Comparison of ENCODE assay signal across 8 cellular contexts in genomic region chr15:78564743-78565096, GRCh38. TPM values are rescaled to one million over a fixed set of nuclear protein-coding genes. Genes with fewer than 3 reads are reported as not detected.
A peak's percentile ranks its signal among the peaks of the same experiment; 100 is the strongest.
DNase-seq lines count a peak whose midpoint lies in the region; ATAC-seq, FAIRE-seq and TF ChIP-seq lines count a peak whose summit lies in the region.

No MANE protein-coding gene starts in this region.

- H4K8ac ChIP-seq in H1 (ENCODE audit: extremely low read depth, insufficient read depth, low read length): peak overlapping the region; percentile 80; the same call in 1 of the 2 replicates

- no peak for TF ChIP-seq POLR2A in H1 (IDR thresholded peaks at IDR 0.05; ENCODE audit: control extremely low read depth in 1 of 2, low read depth in 2 of 2, low read length in 2 of 2)

- TF ChIP-seq EP300 in H1 (IDR thresholded peaks at IDR 0.05; ENCODE audit: borderline replicate concordance in 1 of 2, low read depth in 2 of 2, low read length in 2 of 2): no peak

- H3K27me3 Mint-ChIP-seq in activated CD4-positive, alpha-beta T cell treated with anti-CD3 and anti-CD28 coated beads, Interleukin-2, amount 10 ng/mL, durations not matched to agents 24 days and 14 days: peaks cover 33% of the 10 kb centered on the region

- TF ChIP-seq RAD21 in H1 (IDR thresholded peaks at IDR 0.05 in 1 of 2, conservative IDR thresholded peaks at IDR 0.05 in 1 of 2; ENCODE audit: low read depth in 2 of 2, low read length in 2 of 2): no peak

- no peaks in the 10 kb centered on the region for H3K36me3 Mint-ChIP-seq in activated CD4-positive, alpha-beta T cell treated with anti-CD3 and anti-CD28 coated beads, Interleukin-2, amount 10 ng/mL, durations not matched to agents 24 days and 14 days (ENCODE audit: low read depth)

- H3K23me2 ChIP-seq in H1 (ENCODE audit: low read depth, low read length): peaks cover 5% of the 10 kb centered on the region; the same call in 1 of the 2 replicates

- H3K4me1 ChIP-seq in HUES6 (ENCODE audit: control insufficient read depth, insufficient read depth, low read length) (peaks cover 7% of the 10 kb centered on the region), H1 (replicated peaks in 1 of 4; ENCODE audit: control insufficient read depth in 3 of 4, insufficient read depth in 4 of 4, low read length in 3 of 4) (peaks cover 3 to 7% (median 4%) of the 10 kb centered on the region in 4 experiments; a peak in 6 of 7 replicates)

- no peak overlapping the region for H3K56ac ChIP-seq in H1 (replicated peaks; ENCODE audit: insufficient read length, low read depth, low read length)

- H3K27ac Mint-ChIP-seq in activated CD4-positive, alpha-beta T cell treated with anti-CD3 and anti-CD28 coated beads, Interleukin-2, amount 10 ng/mL, durations not matched to agents 24 days and 14 days: no peak overlapping the region

- intact Hi-C loops in activated CD4-positive, alpha-beta T cell treated with anti-CD3 and anti-CD28 coated beads, Interleukin-2, amount 10 ng/mL, durations not matched to agents 24 days and 14 days (cut with micrococcal nuclease): loop anchor here (1.0 kb wide), 1 partner anchor 24 kb away; the partner anchor contains the start of gene PSMA4

- H2BK120ac ChIP-seq in H1 (replicated peaks; ENCODE audit: low read depth, low read length): no peak overlapping the region

- H3K4me2 ChIP-seq in H1 (ENCODE audit: insufficient read depth in 1 of 2, low read depth in 2 of 2, low read length in 2 of 2): peak overlapping the region; percentile 52 to 63

- H3K14ac ChIP-seq in H1 (ENCODE audit: insufficient read length): no peak overlapping the region

- H3K27ac ChIP-seq in HUES6 (ENCODE audit: low read depth, low read length) (no peak overlapping the region), H1 (ENCODE audit: low read depth, low read length) (no peak overlapping the region)

- no peaks in the 10 kb centered on the region for H3K27me3 ChIP-seq in HUES6 (ENCODE audit: control insufficient read depth, insufficient read depth, low read length)
- no peaks in the 10 kb centered on the region for H3K27me3 ChIP-seq in H1 (replicated peaks in 1 of 4; ENCODE audit: control insufficient read depth in 3 of 4, extremely low read depth in 1 of 4, insufficient read depth in 3 of 4, low read length in 3 of 4)

- no peak overlapping the region for H3K4ac ChIP-seq in H1 (replicated peaks; ENCODE audit: insufficient read length, low read depth, low read length)

- POLR2A ChIA-PET in H1 (lab: Charles Lee; ENCODE audit: partially characterized antibody): interaction anchor here (1.0 to 2.6 kb wide), 11 partner anchors 9 to 300 kb away, joined by 3 to 17 read pairs (median 5); partner anchors contain the start of genes DNAJA4, HYKK, PSMA4 and SKIC8

- ATAC-seq in stimulated activated naive CD8-positive, alpha-beta T cell treated with anti-CD3 and anti-CD28 coated beads, Interleukin-15, Interleukin-2, amounts not matched to agents 100 U/mL and 50 U/mL, for 24 hours: no peak

- CTCF ChIA-PET in H1 (lab: Charles Lee; ENCODE audit: partially characterized antibody): interaction anchor here (0.6 to 2.1 kb wide), 9 partner anchors 11 to 176 kb away, joined by 3 to 7 read pairs (median 5); partner anchors contain the start of gene PSMA4

- peaks cover 0 to 28% of the 10 kb centered on the region in 2 experiments; a peak in 2 of 4 replicates for H3K79me2 ChIP-seq in H1 (ENCODE audit: control insufficient read depth in 1 of 2, insufficient read depth in 2 of 2, low read length in 2 of 2)

- no peak overlapping the region for H4K91ac ChIP-seq in H1 (replicated peaks; ENCODE audit: insufficient read length, low read length)

- peaks cover 23% of the 10 kb centered on the region for H3K4me1 Mint-ChIP-seq in activated CD4-positive, alpha-beta T cell treated with anti-CD3 and anti-CD28 coated beads, Interleukin-2, amount 10 ng/mL, durations not matched to agents 24 days and 14 days

- H2BK12ac ChIP-seq in H1 (ENCODE audit: low read depth, low read length): no peak overlapping the region

- H3K18ac ChIP-seq in H1 (ENCODE audit: extremely low read depth, low read length): no peak overlapping the region

- DNase-seq in activated CD4-positive, alpha-beta T cell treated with anti-CD3 and anti-CD28 coated beads, Interleukin-2, amount 10 ng/mL, durations not matched to agents 24 days and 14 days: no peak
- no peak for DNase-seq in activated CD4-positive, alpha-beta T cell treated with anti-CD3 and anti-CD28 coated beads, Interleukin-2, amount 50 U/mL, for 4 hours
- DNase-seq in H1 (ENCODE audit: low read depth in 1 of 2, low spot score in 2 of 2) (no peak), frontal cortex (ENCODE audit: low spot score in 2 of 2) (no peak), NCI-H82 (lab: John Stamatoyannopoulos, UW) (no peak)
- peak; percentile 9 for DNase-seq in stimulated activated naive CD8-positive, alpha-beta T cell treated with anti-CD3 and anti-CD28 coated beads, Interleukin-15, Interleukin-2, amounts not matched to agents 100 U/mL and 50 U/mL, for 24 hours
- no peak for DNase-seq in stimulated activated naive CD4-positive, alpha-beta T cell treated with Interleukin-2 at 50 U/mL for 16 hours (lab: John Stamatoyannopoulos, UW)

- no peak overlapping the region for H2AK5ac ChIP-seq in H1 (ENCODE audit: low read depth, low read length)

- no peak for FAIRE-seq in H1 (lab: Jason Lieb, UNC)
- no peak for FAIRE-seq in frontal cortex (lab: Jason Lieb, UNC)

- no peak overlapping the region for H2BK15ac ChIP-seq in H1 (ENCODE audit: low read length)

- no peaks in the 10 kb centered on the region for H3K9me3 Mint-ChIP-seq in activated CD4-positive, alpha-beta T cell treated with anti-CD3 and anti-CD28 coated beads, Interleukin-2, amount 10 ng/mL, durations not matched to agents 24 days and 14 days

- no peak overlapping the region for H2BK20ac ChIP-seq in H1 (ENCODE audit: low read length)

- H4K5ac ChIP-seq in H1 (ENCODE audit: insufficient read length, low read depth, low read length): no peak overlapping the region

- TF ChIP-seq CTCF in H1 (IDR thresholded peaks at IDR 0.05; ENCODE audit: control extremely low read depth in 1 of 3, insufficient read depth in 1 of 3, low read depth in 1 of 3, low read length in 3 of 3): no peak

- H3K23ac ChIP-seq in H1 (ENCODE audit: insufficient read length): no peak overlapping the region

- H2AFZ ChIP-seq in H1 (ENCODE audit: low read length): peak overlapping the region; percentile 94; the same call in 1 of the 2 replicates

- no peaks in the 10 kb centered on the region for H3K79me1 ChIP-seq in H1 (ENCODE audit: low read depth, low read length)

- no peak overlapping the region for H2BK5ac ChIP-seq in H1 (ENCODE audit: low read depth, low read length)

- peak overlapping the region; percentile 87 for H3K4me3 Mint-ChIP-seq in activated CD4-positive, alpha-beta T cell treated with anti-CD3 and anti-CD28 coated beads, Interleukin-2, amount 10 ng/mL, durations not matched to agents 24 days and 14 days

- no peak overlapping the region for H3K9ac ChIP-seq in HUES6 (ENCODE audit: low read length)
- no peak overlapping the region for H3K9ac ChIP-seq in H1 (replicated peaks in 1 of 4; ENCODE audit: extremely low read depth in 1 of 4, low read depth in 3 of 4, low read length in 3 of 4)

- H3K36me3 ChIP-seq in HUES6 (ENCODE audit: control insufficient read depth, insufficient read depth, low read length): no peaks in the 10 kb centered on the region
- H3K36me3 ChIP-seq in H1 (ENCODE audit: control insufficient read depth in 2 of 4, insufficient read depth in 4 of 4, low read length in 3 of 4): no peaks in the 10 kb centered on the region

- 71% methylated on average over 10 of the region's 11 CpGs; no CpG with 5 or more reads in 1 of the 2 experiments for WGBS in H1 (ENCODE audit: extremely low coverage in 1 of 2, insufficient coverage in 1 of 2, insufficient read length in 1 of 2, insufficient replicate concordance in 2 of 2, low coverage in 1 of 2, low lambda C conversion rate in 2 of 2, missing lambda C conversion rate in 1 of 2), 2 experiments

- H4K20me1 ChIP-seq in H1 (replicated peaks in 1 of 2; ENCODE audit: control insufficient read depth in 1 of 2, insufficient read depth in 2 of 2, low read length in 2 of 2): no peaks in the 10 kb centered on the region

- H3K4me3 ChIP-seq in HUES6 (ENCODE audit: low read depth, low read length) (peak overlapping the region; percentile 40), H1 (ENCODE audit: extremely low read depth in 1 of 4, insufficient read depth in 2 of 4, low read depth in 3 of 4, low read length in 4 of 4) (peak overlapping the region in 2 of 4 experiments; percentile 15 to 81; a peak in 2 of 8 replicates)

- H3K9me3 ChIP-seq in HUES6 (ENCODE audit: control insufficient read depth, insufficient read depth, low read depth, low read length): no peaks in the 10 kb centered on the region
- no peaks in the 10 kb centered on the region for H3K9me3 ChIP-seq in H1 (ENCODE audit: insufficient read depth in 2 of 2, low read depth in 1 of 2, low read length in 1 of 2)

RNA-seq across cellular contexts. Expression of gene CHRNA5, which starts 0.6 kb away (rescaled TPM):
- 8.9 and 10.1 TPM in 2 replicates for total RNA-seq in activated CD4-positive, alpha-beta T cell treated with anti-CD3 and anti-CD28 coated beads, Interleukin-2, amount 10 ng/mL, durations not matched to agents 24 days and 14 days
- 29.3 and 31.4 TPM in 2 replicates for total RNA-seq in H1 (2021; fragmentation: NEBNext Ultra II Directional; extraction: Animal tissue kit (Norgen Biotek cat#: 25700))
- 5.4 and 13.5 TPM in 2 replicates for polyA plus RNA-seq in H1 (2011; rRNA removed)
- polyA plus RNA-seq in H1 (2011; cell fraction: cytosol; rRNA removed): 13.9 TPM
- 2.2 TPM for polyA plus RNA-seq in H1 (2011; cell fraction: nucleus; rRNA removed)
- polyA plus RNA-seq in H1 (2012, experiment 1 of 2): 16.4 to 27.3 TPM (median 20.3 TPM) in 4 replicates
- 11.1 TPM for polyA plus RNA-seq in H1 (2012, experiment 2 of 2)
- polyA plus RNA-seq in H1 (2013, experiment 1 of 2): 28.8 TPM
- polyA plus RNA-seq in H1 (2013, experiment 2 of 2): 38.9 TPM
- 9.5 and 11.1 TPM in 2 replicates for polyA minus RNA-seq in H1 (2011; rRNA and poly(A)+ RNA removed)
- polyA minus RNA-seq in H1 (2011; cell fraction: cytosol; rRNA and poly(A)+ RNA removed): 4.5 TPM
- 7.7 TPM for polyA minus RNA-seq in H1 (2011; cell fraction: nucleus; rRNA and poly(A)+ RNA removed)
- total RNA-seq in frontal cortex: 11.4 TPM

RNA-seq across cellular contexts. Expression of gene PSMA4, which starts 24.5 kb away (rescaled TPM):
- 335 and 342 TPM in 2 replicates for total RNA-seq in activated CD4-positive, alpha-beta T cell treated with anti-CD3 and anti-CD28 coated beads, Interleukin-2, amount 10 ng/mL, durations not matched to agents 24 days and 14 days
- total RNA-seq in H1 (2021; fragmentation: NEBNext Ultra II Directional; extraction: Animal tissue kit (Norgen Biotek cat#: 25700)): 336 and 348 TPM in 2 replicates
- polyA plus RNA-seq in H1 (2011; rRNA removed): 217 and 445 TPM in 2 replicates
- 436 TPM for polyA plus RNA-seq in H1 (2011; cell fraction: cytosol; rRNA removed)
- 58.9 TPM for polyA plus RNA-seq in H1 (2011; cell fraction: nucleus; rRNA removed)
- 277 to 542 TPM (median 359 TPM) in 4 replicates for polyA plus RNA-seq in H1 (2012, experiment 1 of 2)
- 76.0 TPM for polyA plus RNA-seq in H1 (2012, experiment 2 of 2)
- 592 TPM for polyA plus RNA-seq in H1 (2013, experiment 1 of 2)
- polyA plus RNA-seq in H1 (2013, experiment 2 of 2): 625 TPM
- 129 and 188 TPM in 2 replicates for polyA minus RNA-seq in H1 (2011; rRNA and poly(A)+ RNA removed)
- 73.0 TPM for polyA minus RNA-seq in H1 (2011; cell fraction: cytosol; rRNA and poly(A)+ RNA removed)
- 49.9 TPM for polyA minus RNA-seq in H1 (2011; cell fraction: nucleus; rRNA and poly(A)+ RNA removed)
- 105 TPM for total RNA-seq in frontal cortex

RNA-seq across cellular contexts. Expression of gene CHRNA3, which starts 56.1 kb away (rescaled TPM):
- not detected in 2 replicates for total RNA-seq in activated CD4-positive, alpha-beta T cell treated with anti-CD3 and anti-CD28 coated beads, Interleukin-2, amount 10 ng/mL, durations not matched to agents 24 days and 14 days
- 2.1 TPM in 2 replicates for total RNA-seq in H1 (2021; fragmentation: NEBNext Ultra II Directional; extraction: Animal tissue kit (Norgen Biotek cat#: 25700))
- 4.4 and 4.7 TPM in 2 replicates for polyA plus RNA-seq in H1 (2011; rRNA removed)
- 2.9 TPM for polyA plus RNA-seq in H1 (2011; cell fraction: cytosol; rRNA removed)
- polyA plus RNA-seq in H1 (2011; cell fraction: nucleus; rRNA removed): 7.5 TPM
- 3.1 to 4.5 TPM (median 4.0 TPM) in 4 replicates for polyA plus RNA-seq in H1 (2012, experiment 1 of 2)
- 1.4 TPM for polyA plus RNA-seq in H1 (2012, experiment 2 of 2)
- 4.5 TPM for polyA plus RNA-seq in H1 (2013, experiment 1 of 2)
- 5.5 TPM for polyA plus RNA-seq in H1 (2013, experiment 2 of 2)
- polyA minus RNA-seq in H1 (2011; rRNA and poly(A)+ RNA removed): 5.1 and 6.5 TPM in 2 replicates
- 3.2 TPM for polyA minus RNA-seq in H1 (2011; cell fraction: cytosol; rRNA and poly(A)+ RNA removed)
- polyA minus RNA-seq in H1 (2011; cell fraction: nucleus; rRNA and poly(A)+ RNA removed): 4.7 TPM
- 0.41 TPM for total RNA-seq in frontal cortex

RNA-seq across cellular contexts. Expression of gene HYKK, which starts 57.3 kb away (rescaled TPM):
- total RNA-seq in activated CD4-positive, alpha-beta T cell treated with anti-CD3 and anti-CD28 coated beads, Interleukin-2, amount 10 ng/mL, durations not matched to agents 24 days and 14 days: 0.90 and 1.6 TPM in 2 replicates
- 3.1 and 3.7 TPM in 2 replicates for total RNA-seq in H1 (2021; fragmentation: NEBNext Ultra II Directional; extraction: Animal tissue kit (Norgen Biotek cat#: 25700))
- 1.7 and 2.0 TPM in 2 replicates for polyA plus RNA-seq in H1 (2011; rRNA removed)
- polyA plus RNA-seq in H1 (2011; cell fraction: cytosol; rRNA removed): 2.7 TPM
- 1.5 TPM for polyA plus RNA-seq in H1 (2011; cell fraction: nucleus; rRNA removed)
- polyA plus RNA-seq in H1 (2012, experiment 1 of 2): 2.1 to 3.0 TPM (median 2.5 TPM) in 4 replicates
- 0.83 TPM for polyA plus RNA-seq in H1 (2012, experiment 2 of 2)
- 2.8 TPM for polyA plus RNA-seq in H1 (2013, experiment 1 of 2)
- polyA plus RNA-seq in H1 (2013, experiment 2 of 2): 2.4 TPM
- 3.1 and 3.6 TPM in 2 replicates for polyA minus RNA-seq in H1 (2011; rRNA and poly(A)+ RNA removed)
- 2.0 TPM for polyA minus RNA-seq in H1 (2011; cell fraction: cytosol; rRNA and poly(A)+ RNA removed)
- 2.8 TPM for polyA minus RNA-seq in H1 (2011; cell fraction: nucleus; rRNA and poly(A)+ RNA removed)
- total RNA-seq in frontal cortex: 0.41 TPM
